8 cellular contexts compared by ENCODE assay signal in genomic region chr15:44711089-44711355, GRCh38. TPM values are rescaled to one million over a fixed set of nuclear protein-coding genes. Genes with fewer than 3 reads are reported as not detected.
DNase-seq lines count a peak whose midpoint lies in the region; ATAC-seq, FAIRE-seq and TF ChIP-seq lines count a peak whose summit lies in the region.

TSS of gene PATL2 (minus strand) at chr15:44711323. CDS start at chr15:44676490, 34,833 bp downstream.

- peaks cover 17% of the 10 kb centered on the region; the same call in 1 of the 2 replicates for H4K20me1 ChIP-seq in HepG2 (ENCODE audit: insufficient read depth, low read length)

- peak within 1 kb of the TSS; percentile 88 for H3K4me2 ChIP-seq in HepG2 (ENCODE audit: low read depth, low read length)

- H3K36me3 Mint-ChIP-seq in activated CD4-positive, alpha-beta T cell treated with anti-CD3 and anti-CD28 coated beads, Interleukin-2, amount 10 ng/mL, durations not matched to agents 7 days and 5 days (ENCODE audit: low read depth): peaks cover 71% of the 10 kb centered on the region

- no peak for ATAC-seq in HepG2
- ATAC-seq in thoracic aorta (ENCODE audit: insufficient number of reproducible peaks, low FRiP score, low read depth): no peak

- H3K9me3 ChIP-seq in adrenal gland (replicated peaks in 1 of 3) (no peaks in the 10 kb centered on the region), HepG2 (ENCODE audit: low read length) (no peaks in the 10 kb centered on the region), thoracic aorta (no peaks in the 10 kb centered on the region)

- in situ Hi-C loops in HepG2 (cut with HindIII; ENCODE audit: extremely low pct_ligation_motif_present, low pct_unique_long_range_greater_than_20kb): no loop called here

- H3K36me3 ChIP-seq in adrenal gland (replicated peaks in 1 of 2) (peaks cover 0 to 11% of the 10 kb centered on the region in 2 donors), HepG2 (replicated peaks in 1 of 2; ENCODE audit: control insufficient read depth in 1 of 2, insufficient read depth in 2 of 2, low read length in 2 of 2) (peaks cover 4 to 12% of the 10 kb centered on the region in 2 experiments), thoracic aorta (peaks cover 6% of the 10 kb centered on the region)

- H3K4me3 ChIP-seq in adrenal gland: peak within 1 kb of the TSS; percentile 73 to 98 (median 94)
- H3K4me3 ChIP-seq in HepG2 (replicated peaks in 1 of 3; ENCODE audit: insufficient read depth in 1 of 3, low read depth in 2 of 3, low read length in 3 of 3): peak within 1 kb of the TSS; percentile 85 to 99 (median 96)
- peak within 1 kb of the TSS; percentile 99 for H3K4me3 ChIP-seq in thoracic aorta

- peak within 1 kb of the TSS; percentile 96 for H3K4me3 Mint-ChIP-seq in activated CD4-positive, alpha-beta T cell treated with anti-CD3 and anti-CD28 coated beads, Interleukin-2, amount 10 ng/mL, durations not matched to agents 7 days and 5 days

- no peak for TF ChIP-seq POLR2A in adrenal gland (IDR thresholded peaks at IDR 0.05)
- no peak for TF ChIP-seq POLR2A in HepG2 (IDR thresholded peaks at IDR 0.05; ENCODE audit: insufficient read depth in 1 of 2, low read depth in 2 of 2, low read length in 2 of 2)

- peak within 1 kb of the TSS; percentile 99 for H3K27ac Mint-ChIP-seq in activated CD4-positive, alpha-beta T cell treated with anti-CD3 and anti-CD28 coated beads, Interleukin-2, amount 10 ng/mL, durations not matched to agents 7 days and 5 days

- peaks cover 40% of the 10 kb centered on the region for H3K4me1 Mint-ChIP-seq in activated CD4-positive, alpha-beta T cell treated with anti-CD3 and anti-CD28 coated beads, Interleukin-2, amount 10 ng/mL, durations not matched to agents 7 days and 5 days

- TF ChIP-seq EP300 in HepG2 (IDR thresholded peaks at IDR 0.05; ENCODE audit: low read depth in 2 of 2, low read length in 2 of 2) (no peak), HepG2 (CRISPR knock-in tag; IDR thresholded peaks at IDR 0.05; ENCODE audit: borderline replicate concordance) (no peak)

- BruUV-seq in HepG2 (replicated peaks; lab: Mats Ljungman, UMichigan): no TSS peak

- H3K27ac ChIP-seq in adrenal gland: peak within 1 kb of the TSS; percentile 97 to 99 (median 99)
- H3K27ac ChIP-seq in HepG2 (ENCODE audit: extremely low read length, insufficient read depth, low read length): peak within 1 kb of the TSS; percentile 96
- peak within 1 kb of the TSS; percentile 99 for H3K27ac ChIP-seq in thoracic aorta

- POLR2A ChIA-PET in activated CD4-positive, alpha-beta T cell treated with anti-CD3 and anti-CD28 coated beads, Interleukin-2, amount 10 ng/mL, durations not matched to agents 7 days and 5 days (lab: Charles Lee): interaction anchor here (0.9 to 11.7 kb wide), 7 partner anchors 9 to 164 kb away, joined by 3 to 283 read pairs (median 34); partner anchors contain the start of genes SPG11 and TRIM69
- POLR2A ChIA-PET in HepG2 (lab: Yijun Ruan, JAX): interaction anchor here (1.0 to 6.6 kb wide), 13 partner anchors 10 to 376 kb away, joined by 3 to 157 read pairs (median 5); partner anchors contain the start of genes EIF3J, SPG11 and TRIM69

- no peak for DNase-seq in activated CD4-positive, alpha-beta T cell treated with anti-CD3 and anti-CD28 coated beads, Interleukin-2, amount 10 ng/mL, durations not matched to agents 7 days and 5 days
- no peak for DNase-seq in activated CD4-positive, alpha-beta T cell treated with anti-CD3 and anti-CD28 coated beads for 1 hour
- DNase-seq in adrenal gland (no peak), HepG2 (ENCODE audit: low spot score) (no peak), thoracic aorta (ENCODE audit: low spot score) (no peak), posterior cingulate gyrus (no peak), NCI-H526 treated with DMSO at 0.1 percent for 48 hours (lab: John Stamatoyannopoulos, UW) (no peak), DMS79 treated with DMSO at 0.1 percent for 48 hours (lab: John Stamatoyannopoulos, UW) (no peak)

- H3K9me3 Mint-ChIP-seq in activated CD4-positive, alpha-beta T cell treated with anti-CD3 and anti-CD28 coated beads, Interleukin-2, amount 10 ng/mL, durations not matched to agents 7 days and 5 days: peaks cover 2% of the 10 kb centered on the region

- CTCF ChIA-PET in activated CD4-positive, alpha-beta T cell treated with anti-CD3 and anti-CD28 coated beads, Interleukin-2, amount 10 ng/mL, durations not matched to agents 7 days and 5 days (lab: Charles Lee): interaction anchor here (0.9 to 18.8 kb wide), 15 partner anchors 10 to 132 kb away, joined by 3 to 287 read pairs (median 5); partner anchors contain the start of genes SPG11 and TRIM69
- CTCF ChIA-PET in HepG2 (lab: Yijun Ruan, JAX; ENCODE audit: low intra/inter-chr PET ratio, low total read pairs): no interaction called here

- no peaks in the 10 kb centered on the region for H3K27me3 ChIP-seq in adrenal gland
- no peaks in the 10 kb centered on the region; a peak in 1 of 5 replicates for H3K27me3 ChIP-seq in HepG2 (ENCODE audit: control insufficient read depth in 1 of 2, insufficient read depth in 2 of 2, low read length in 2 of 2)
- H3K27me3 ChIP-seq in thoracic aorta (replicated peaks; ENCODE audit: insufficient read depth): no peaks in the 10 kb centered on the region

- H2AFZ ChIP-seq in HepG2 (ENCODE audit: low read length): peak within 1 kb of the TSS; percentile 94

- peak within 1 kb of the TSS; percentile 94 for H3K9ac ChIP-seq in HepG2 (ENCODE audit: insufficient read depth, low read depth, low read length)

- intact Hi-C loops in adrenal gland (cut with DNase I) (no loop called here), HepG2 (cut with micrococcal nuclease; ENCODE audit: unreplicated experiment) (loop anchor here (1.0 to 2.0 kb wide), 3 partner anchors 18 to 48 kb away; partner anchors contain the start of gene SPG11), posterior cingulate gyrus (cut with DNase I) (loop anchor here (2.0 kb wide), 1 partner anchor 18 kb away; no protein-coding TSS in a partner anchor)

- H3K4me1 ChIP-seq in adrenal gland (replicated peaks in 1 of 2): peaks cover 5 to 36% of the 10 kb centered on the region in 2 donors
- H3K4me1 ChIP-seq in HepG2 (ENCODE audit: insufficient read depth, low read length): peaks cover 36% of the 10 kb centered on the region
- H3K4me1 ChIP-seq in thoracic aorta (ENCODE audit: control insufficient read depth in 1 of 2, low read depth in 2 of 2): peaks cover 13 to 38% of the 10 kb centered on the region in 2 donors

- H3K79me2 ChIP-seq in HepG2 (ENCODE audit: insufficient read depth, low read length): peaks cover 39% of the 10 kb centered on the region

- TF ChIP-seq RAD21 in HepG2 (CRISPR knock-in tag; IDR thresholded peaks at IDR 0.05): 0 out of 2 replicates have a peak, but pooled peaks have one; percentile 29

- WGBS in adrenal gland, 4 donors: 1 to 3% (median 1%) methylated on average over 11 of the region's 11 CpGs
- WGBS in HepG2 (ENCODE audit: low lambda C conversion rate): under 1% methylated on average over 10 of the region's 11 CpGs

- FAIRE-seq in HepG2 (lab: Jason Lieb, UNC): no peak

- TF ChIP-seq CTCF in adrenal gland (IDR thresholded peaks at IDR 0.05) (peak in 1 of 6 experiments; percentile 0), HepG2 (CRISPR knock-in tag; IDR thresholded peaks at IDR 0.05) (peak; percentile 29), thoracic aorta (IDR thresholded peaks at IDR 0.05) (peak; percentile 4)

- H3K27me3 Mint-ChIP-seq in activated CD4-positive, alpha-beta T cell treated with anti-CD3 and anti-CD28 coated beads, Interleukin-2, amount 10 ng/mL, durations not matched to agents 7 days and 5 days: no peaks in the 10 kb centered on the region

TF ChIP-seq in HepG2, 621 proteins besides CTCF, POLR2A, EP300 and RAD21 (continues in another document):
- TF ChIP-seq RARG (CRISPR knock-in tag; IDR thresholded peaks at IDR 0.05; ENCODE audit: low read depth) (no peak), ZNF740 (CRISPR knock-in tag; IDR thresholded peaks at IDR 0.05) (no peak), ZNF383 (CRISPR knock-in tag; IDR thresholded peaks at IDR 0.05; ENCODE audit: borderline replicate concordance) (no peak), ZBTB42 (CRISPR knock-in tag; IDR thresholded peaks at IDR 0.05) (0 out of 2 replicates have a peak, but pooled peaks have one; percentile 56), NFKB2 (CRISPR knock-in tag; IDR thresholded peaks at IDR 0.05; ENCODE audit: borderline replicate concordance) (0 out of 2 replicates have a peak, but pooled peaks have one; percentile 15)

RNA-seq across cellular contexts. Expression of gene PATL2, which starts in this region (rescaled TPM):
- total RNA-seq in activated CD4-positive, alpha-beta T cell treated with anti-CD3 and anti-CD28 coated beads, Interleukin-2, amount 10 ng/mL, durations not matched to agents 7 days and 5 days: 10 to 100 TPM; 15.9 to 20.5 TPM
- total RNA-seq in adrenal gland (1 to 10 TPM in 7 of 8 donors, under 1 TPM in 1; 0.42 to 5.6 (median 2.7) TPM), HepG2 (2016; rRNA removed; fragmentation: Illumina TruSeq; extraction: Trizol) (0.15 TPM in 1 of 2 replicates, not detected in the other), thoracic aorta (1 to 10 TPM; 1.1 to 1.3 TPM)
- polyA plus RNA-seq in adrenal gland (10 to 100 TPM in 2 of 3 donors, 1 to 10 TPM in 1; 1.3 to 18.3 (median 17.5) TPM), HepG2 (2011; rRNA removed) (0.37 and 0.53 TPM in 2 replicates)
- 0.30 TPM in 1 of 2 replicates, not detected in the other for total RNA-seq in HepG2 (2016; cell fraction: cytosol; rRNA removed; fragmentation: Illumina TruSeq; extraction: Trizol; ENCODE audit: low read depth)
- 0.11 and 0.30 TPM in 2 replicates for total RNA-seq in HepG2 (2016; cell fraction: insoluble cytoplasmic fraction; rRNA removed; fragmentation: Illumina TruSeq; extraction: Trizol)
- total RNA-seq in HepG2 (2016; cell fraction: membrane; rRNA removed; fragmentation: Illumina TruSeq; extraction: Trizol): 0.14 TPM in 1 of 2 replicates, not detected in the other
- total RNA-seq in HepG2 (2016; cell fraction: nucleus; rRNA removed; fragmentation: Illumina TruSeq; extraction: Trizol): 0.71 TPM in 1 of 2 replicates, not detected in the other
- 0.11 and 0.32 TPM in 2 replicates for polyA plus RNA-seq in HepG2 (2011; cell fraction: cytosol; rRNA removed)
- polyA plus RNA-seq in HepG2 (2011; cell fraction: nucleus; rRNA removed): 2.6 TPM in 2 replicates
- 0.44 and 0.49 TPM in 2 replicates for polyA plus RNA-seq in HepG2 (2012)
- polyA plus RNA-seq in HepG2 (2016; cell fraction: cytosol; fragmentation: Illumina TruSeq; extraction: Trizol; ENCODE audit: low read depth): 0.24 TPM in 1 of 2 replicates, not detected in the other
- polyA plus RNA-seq in HepG2 (2016; cell fraction: insoluble cytoplasmic fraction; fragmentation: Illumina TruSeq; extraction: Trizol; ENCODE audit: low read depth): 0.27 TPM in 1 of 2 replicates, not detected in the other
- polyA plus RNA-seq in HepG2 (2016; cell fraction: membrane; fragmentation: Illumina TruSeq; extraction: Trizol; ENCODE audit: low read depth): 0.09 TPM in 1 of 2 replicates, not detected in the other
- polyA plus RNA-seq in HepG2 (2016; cell fraction: nucleus; fragmentation: Illumina TruSeq; extraction: Trizol; ENCODE audit: insufficient read depth, low read depth): 0.56 and 1.5 TPM in 2 replicates
- polyA minus RNA-seq in HepG2 (2011; rRNA and poly(A)+ RNA removed; ENCODE audit: low replicate concordance): 1.1 TPM in 1 of 2 replicates, not detected in the other
- polyA minus RNA-seq in HepG2 (2011; cell fraction: cytosol; rRNA and poly(A)+ RNA removed): not detected in 2 replicates
- 0.39 and 1.5 TPM in 2 replicates for polyA minus RNA-seq in HepG2 (2011; cell fraction: nucleus; rRNA and poly(A)+ RNA removed)

Comparison
In these comparisons a context has a peak if more than half of its experiments do, and no peak if none do; other contexts are left out.
1. intact Hi-C loops: an anchor here in HepG2 (1.0 to 2.0 kb wide) and posterior cingulate gyrus (2.0 kb wide); none called in adrenal gland.